ENCODE assay signal across 1 cellular context in the genomic region with DNA sequence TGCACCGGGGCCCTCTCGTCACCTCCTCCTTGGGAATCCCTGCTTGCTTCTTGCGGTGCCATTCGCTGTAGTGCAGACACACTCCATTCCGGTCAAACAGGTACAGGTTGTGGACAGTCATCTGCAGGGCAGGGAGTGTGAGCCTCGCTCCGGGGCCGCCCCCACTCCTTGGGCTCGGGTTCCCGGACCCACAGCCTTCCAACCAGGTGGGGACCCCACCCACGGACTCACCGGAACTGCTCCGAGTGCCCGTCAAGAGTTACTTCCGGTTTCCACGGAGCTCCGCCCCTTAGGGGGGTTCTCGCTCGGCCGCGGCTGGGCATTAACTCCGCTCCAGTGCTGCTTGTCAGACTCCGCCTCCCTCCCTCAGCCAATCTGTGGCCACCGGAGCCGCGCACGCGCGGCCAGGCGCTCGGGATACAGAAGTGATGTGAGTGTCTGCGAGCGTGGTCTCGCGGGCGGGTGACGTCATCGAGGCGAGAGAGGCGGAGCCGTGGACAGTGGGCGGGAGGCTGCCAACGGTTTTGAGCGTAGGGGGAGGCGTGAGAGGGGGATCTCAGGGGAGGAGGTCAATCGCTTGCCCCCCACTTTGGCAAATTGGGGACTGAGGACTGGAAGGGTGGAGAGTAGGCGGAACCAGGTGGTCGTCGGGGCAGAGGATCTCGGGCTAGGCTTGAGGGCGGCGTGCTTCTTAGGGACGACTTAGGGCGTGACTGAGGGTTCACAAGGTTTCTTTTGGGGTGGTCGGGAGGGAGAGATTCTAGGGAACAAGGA.
A peak's percentile ranks its signal among the peaks of the same experiment; 100 is the strongest.
TF ChIP-seq lines count a peak whose summit lies in the region.

A gene with protein sequence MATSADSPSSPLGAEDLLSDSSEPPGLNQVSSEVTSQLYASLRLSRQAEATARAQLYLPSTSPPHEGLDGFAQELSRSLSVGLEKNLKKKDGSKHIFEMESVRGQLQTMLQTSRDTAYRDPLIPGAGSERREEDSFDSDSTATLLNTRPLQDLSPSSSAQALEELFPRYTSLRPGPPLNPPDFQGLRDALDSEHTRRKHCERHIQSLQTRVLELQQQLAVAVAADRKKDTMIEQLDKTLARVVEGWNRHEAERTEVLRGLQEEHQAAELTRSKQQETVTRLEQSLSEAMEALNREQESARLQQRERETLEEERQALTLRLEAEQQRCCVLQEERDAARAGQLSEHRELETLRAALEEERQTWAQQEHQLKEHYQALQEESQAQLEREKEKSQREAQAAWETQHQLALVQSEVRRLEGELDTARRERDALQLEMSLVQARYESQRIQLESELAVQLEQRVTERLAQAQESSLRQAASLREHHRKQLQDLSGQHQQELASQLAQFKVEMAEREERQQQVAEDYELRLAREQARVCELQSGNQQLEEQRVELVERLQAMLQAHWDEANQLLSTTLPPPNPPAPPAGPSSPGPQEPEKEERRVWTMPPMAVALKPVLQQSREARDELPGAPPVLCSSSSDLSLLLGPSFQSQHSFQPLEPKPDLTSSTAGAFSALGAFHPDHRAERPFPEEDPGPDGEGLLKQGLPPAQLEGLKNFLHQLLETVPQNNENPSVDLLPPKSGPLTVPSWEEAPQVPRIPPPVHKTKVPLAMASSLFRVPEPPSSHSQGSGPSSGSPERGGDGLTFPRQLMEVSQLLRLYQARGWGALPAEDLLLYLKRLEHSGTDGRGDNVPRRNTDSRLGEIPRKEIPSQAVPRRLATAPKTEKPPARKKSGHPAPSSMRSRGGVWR (plus strand): TSS at position 498 of the 774 bp plus-strand sequence. CDS start 874 bp downstream, outside the sequence.
A gene with protein sequence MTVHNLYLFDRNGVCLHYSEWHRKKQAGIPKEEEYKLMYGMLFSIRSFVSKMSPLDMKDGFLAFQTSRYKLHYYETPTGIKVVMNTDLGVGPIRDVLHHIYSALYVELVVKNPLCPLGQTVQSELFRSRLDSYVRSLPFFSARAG (minus strand): TSS at position 238 of the 774 bp plus-strand sequence. CDS start 117 bp downstream, at position 121.

TF ChIP-seq in HEK293, 187 proteins besides CTCF, POLR2A, EP300 and RAD21 (continued from another document and continues in another):
- TF ChIP-seq ZNF140 (tag by site-specific recombination; IDR thresholded peaks at IDR 0.05) = peak; percentile 86; the same call in 1 of the 2 replicates
- TF ChIP-seq, protein P1, sequence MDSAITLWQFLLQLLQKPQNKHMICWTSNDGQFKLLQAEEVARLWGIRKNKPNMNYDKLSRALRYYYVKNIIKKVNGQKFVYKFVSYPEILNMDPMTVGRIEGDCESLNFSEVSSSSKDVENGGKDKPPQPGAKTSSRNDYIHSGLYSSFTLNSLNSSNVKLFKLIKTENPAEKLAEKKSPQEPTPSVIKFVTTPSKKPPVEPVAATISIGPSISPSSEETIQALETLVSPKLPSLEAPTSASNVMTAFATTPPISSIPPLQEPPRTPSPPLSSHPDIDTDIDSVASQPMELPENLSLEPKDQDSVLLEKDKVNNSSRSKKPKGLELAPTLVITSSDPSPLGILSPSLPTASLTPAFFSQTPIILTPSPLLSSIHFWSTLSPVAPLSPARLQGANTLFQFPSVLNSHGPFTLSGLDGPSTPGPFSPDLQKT (IDR thresholded peaks at IDR 0.05; ENCODE audit: borderline replicate concordance, low read depth, low read length) = peak; percentile 53; the same call in 1 of the 2 replicates
- TF ChIP-seq ZNF214 (tag by site-specific recombination; IDR thresholded peaks at IDR 0.05; ENCODE audit: borderline replicate concordance) = no peak
- TF ChIP-seq, protein P2, sequence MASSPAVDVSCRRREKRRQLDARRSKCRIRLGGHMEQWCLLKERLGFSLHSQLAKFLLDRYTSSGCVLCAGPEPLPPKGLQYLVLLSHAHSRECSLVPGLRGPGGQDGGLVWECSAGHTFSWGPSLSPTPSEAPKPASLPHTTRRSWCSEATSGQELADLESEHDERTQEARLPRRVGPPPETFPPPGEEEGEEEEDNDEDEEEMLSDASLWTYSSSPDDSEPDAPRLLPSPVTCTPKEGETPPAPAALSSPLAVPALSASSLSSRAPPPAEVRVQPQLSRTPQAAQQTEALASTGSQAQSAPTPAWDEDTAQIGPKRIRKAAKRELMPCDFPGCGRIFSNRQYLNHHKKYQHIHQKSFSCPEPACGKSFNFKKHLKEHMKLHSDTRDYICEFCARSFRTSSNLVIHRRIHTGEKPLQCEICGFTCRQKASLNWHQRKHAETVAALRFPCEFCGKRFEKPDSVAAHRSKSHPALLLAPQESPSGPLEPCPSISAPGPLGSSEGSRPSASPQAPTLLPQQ (tag by site-specific recombination; IDR thresholded peaks at IDR 0.05) = peak; percentile 72
- TF ChIP-seq ZNF155 (tag by site-specific recombination; IDR thresholded peaks at IDR 0.05) = no peak
- peak; percentile 56; the same call in 1 of the 2 replicates for TF ChIP-seq ZSCAN16 (tag by site-specific recombination; IDR thresholded peaks at IDR 0.05)
- TF ChIP-seq, protein P3, sequence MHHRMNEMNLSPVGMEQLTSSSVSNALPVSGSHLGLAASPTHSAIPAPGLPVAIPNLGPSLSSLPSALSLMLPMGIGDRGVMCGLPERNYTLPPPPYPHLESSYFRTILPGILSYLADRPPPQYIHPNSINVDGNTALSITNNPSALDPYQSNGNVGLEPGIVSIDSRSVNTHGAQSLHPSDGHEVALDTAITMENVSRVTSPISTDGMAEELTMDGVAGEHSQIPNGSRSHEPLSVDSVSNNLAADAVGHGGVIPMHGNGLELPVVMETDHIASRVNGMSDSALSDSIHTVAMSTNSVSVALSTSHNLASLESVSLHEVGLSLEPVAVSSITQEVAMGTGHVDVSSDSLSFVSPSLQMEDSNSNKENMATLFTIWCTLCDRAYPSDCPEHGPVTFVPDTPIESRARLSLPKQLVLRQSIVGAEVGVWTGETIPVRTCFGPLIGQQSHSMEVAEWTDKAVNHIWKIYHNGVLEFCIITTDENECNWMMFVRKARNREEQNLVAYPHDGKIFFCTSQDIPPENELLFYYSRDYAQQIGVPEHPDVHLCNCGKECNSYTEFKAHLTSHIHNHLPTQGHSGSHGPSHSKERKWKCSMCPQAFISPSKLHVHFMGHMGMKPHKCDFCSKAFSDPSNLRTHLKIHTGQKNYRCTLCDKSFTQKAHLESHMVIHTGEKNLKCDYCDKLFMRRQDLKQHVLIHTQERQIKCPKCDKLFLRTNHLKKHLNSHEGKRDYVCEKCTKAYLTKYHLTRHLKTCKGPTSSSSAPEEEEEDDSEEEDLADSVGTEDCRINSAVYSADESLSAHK (tag by site-specific recombination; IDR thresholded peaks at IDR 0.05) = peak; percentile 72
- no peak for TF ChIP-seq ZBTB1 (tag by site-specific recombination; IDR thresholded peaks at IDR 0.05)
- TF ChIP-seq ZBTB20 (tag by site-specific recombination; IDR thresholded peaks at IDR 0.05) = peak; percentile 81; the same call in 1 of the 2 replicates
- peak; percentile 79; the same call in 1 of the 2 replicates for TF ChIP-seq ZNF169 (tag by site-specific recombination; IDR thresholded peaks at IDR 0.05)
- TF ChIP-seq ZNF132 (tag by site-specific recombination; IDR thresholded peaks at IDR 0.05; ENCODE audit: borderline replicate concordance) = no peak
- peak; percentile 12; the same call in 1 of the 2 replicates for TF ChIP-seq ZNF561 (tag by site-specific recombination; IDR thresholded peaks at IDR 0.05; ENCODE audit: borderline replicate concordance)
- no peak for TF ChIP-seq ZSCAN30 (tag by site-specific recombination; IDR thresholded peaks at IDR 0.05)
- TF ChIP-seq, protein P4, sequence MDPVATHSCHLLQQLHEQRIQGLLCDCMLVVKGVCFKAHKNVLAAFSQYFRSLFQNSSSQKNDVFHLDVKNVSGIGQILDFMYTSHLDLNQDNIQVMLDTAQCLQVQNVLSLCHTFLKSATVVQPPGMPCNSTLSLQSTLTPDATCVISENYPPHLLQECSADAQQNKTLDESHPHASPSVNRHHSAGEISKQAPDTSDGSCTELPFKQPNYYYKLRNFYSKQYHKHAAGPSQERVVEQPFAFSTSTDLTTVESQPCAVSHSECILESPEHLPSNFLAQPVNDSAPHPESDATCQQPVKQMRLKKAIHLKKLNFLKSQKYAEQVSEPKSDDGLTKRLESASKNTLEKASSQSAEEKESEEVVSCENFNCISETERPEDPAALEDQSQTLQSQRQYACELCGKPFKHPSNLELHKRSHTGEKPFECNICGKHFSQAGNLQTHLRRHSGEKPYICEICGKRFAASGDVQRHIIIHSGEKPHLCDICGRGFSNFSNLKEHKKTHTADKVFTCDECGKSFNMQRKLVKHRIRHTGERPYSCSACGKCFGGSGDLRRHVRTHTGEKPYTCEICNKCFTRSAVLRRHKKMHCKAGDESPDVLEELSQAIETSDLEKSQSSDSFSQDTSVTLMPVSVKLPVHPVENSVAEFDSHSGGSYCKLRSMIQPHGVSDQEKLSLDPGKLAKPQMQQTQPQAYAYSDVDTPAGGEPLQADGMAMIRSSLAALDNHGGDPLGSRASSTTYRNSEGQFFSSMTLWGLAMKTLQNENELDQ (tag by site-specific recombination; IDR thresholded peaks at IDR 0.05; ENCODE audit: low read depth) = no peak
- TF ChIP-seq ZNF571 (tag by site-specific recombination; IDR thresholded peaks at IDR 0.05) = no peak
- no peak for TF ChIP-seq ZNF311 (tag by site-specific recombination; IDR thresholded peaks at IDR 0.05; ENCODE audit: borderline replicate concordance)
- TF ChIP-seq, protein P5, sequence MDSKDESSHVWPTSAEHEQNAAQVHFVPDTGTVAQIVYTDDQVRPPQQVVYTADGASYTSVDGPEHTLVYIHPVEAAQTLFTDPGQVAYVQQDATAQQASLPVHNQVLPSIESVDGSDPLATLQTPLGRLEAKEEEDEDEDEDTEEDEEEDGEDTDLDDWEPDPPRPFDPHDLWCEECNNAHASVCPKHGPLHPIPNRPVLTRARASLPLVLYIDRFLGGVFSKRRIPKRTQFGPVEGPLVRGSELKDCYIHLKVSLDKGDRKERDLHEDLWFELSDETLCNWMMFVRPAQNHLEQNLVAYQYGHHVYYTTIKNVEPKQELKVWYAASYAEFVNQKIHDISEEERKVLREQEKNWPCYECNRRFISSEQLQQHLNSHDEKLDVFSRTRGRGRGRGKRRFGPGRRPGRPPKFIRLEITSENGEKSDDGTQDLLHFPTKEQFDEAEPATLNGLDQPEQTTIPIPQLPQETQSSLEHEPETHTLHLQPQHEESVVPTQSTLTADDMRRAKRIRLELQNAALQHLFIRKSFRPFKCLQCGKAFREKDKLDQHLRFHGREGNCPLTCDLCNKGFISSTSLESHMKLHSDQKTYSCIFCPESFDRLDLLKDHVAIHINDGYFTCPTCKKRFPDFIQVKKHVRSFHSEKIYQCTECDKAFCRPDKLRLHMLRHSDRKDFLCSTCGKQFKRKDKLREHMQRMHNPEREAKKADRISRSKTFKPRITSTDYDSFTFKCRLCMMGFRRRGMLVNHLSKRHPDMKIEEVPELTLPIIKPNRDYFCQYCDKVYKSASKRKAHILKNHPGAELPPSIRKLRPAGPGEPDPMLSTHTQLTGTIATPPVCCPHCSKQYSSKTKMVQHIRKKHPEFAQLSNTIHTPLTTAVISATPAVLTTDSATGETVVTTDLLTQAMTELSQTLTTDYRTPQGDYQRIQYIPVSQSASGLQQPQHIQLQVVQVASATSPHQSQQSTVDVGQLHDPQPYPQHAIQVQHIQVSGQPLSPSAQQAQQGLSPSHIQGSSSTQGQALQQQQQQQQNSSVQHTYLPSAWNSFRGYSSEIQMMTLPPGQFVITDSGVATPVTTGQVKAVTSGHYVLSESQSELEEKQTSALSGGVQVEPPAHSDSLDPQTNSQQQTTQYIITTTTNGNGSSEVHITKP (tag by site-specific recombination; IDR thresholded peaks at IDR 0.05) = peak; percentile 96
- peak; percentile 99 for TF ChIP-seq EGR2 (tag by site-specific recombination; IDR thresholded peaks at IDR 0.05; ENCODE audit: low read depth)
- peak; percentile 76; the same call in 1 of the 2 replicates for TF ChIP-seq ZNF76 (tag by site-specific recombination; IDR thresholded peaks at IDR 0.05; ENCODE audit: borderline replicate concordance, low read depth)
- peak; percentile 93 for TF ChIP-seq KLF8 (tag by site-specific recombination; IDR thresholded peaks at IDR 0.05)
- TF ChIP-seq ZNF701 (tag by site-specific recombination; IDR thresholded peaks at IDR 0.05) = peak; percentile 57; the same call in 1 of the 2 replicates
- no peak for TF ChIP-seq ZNF514 (tag by site-specific recombination; IDR thresholded peaks at IDR 0.05)
- TF ChIP-seq KLF10 (tag by site-specific recombination; IDR thresholded peaks at IDR 0.05) = peak; percentile 55; the same call in 1 of the 2 replicates
- TF ChIP-seq ZNF2 (tag by site-specific recombination; IDR thresholded peaks at IDR 0.05) = peak; percentile 33
- TF ChIP-seq SALL2 (tag by site-specific recombination; IDR thresholded peaks at IDR 0.05; ENCODE audit: borderline replicate concordance) = no peak
- TF ChIP-seq, protein P6, sequence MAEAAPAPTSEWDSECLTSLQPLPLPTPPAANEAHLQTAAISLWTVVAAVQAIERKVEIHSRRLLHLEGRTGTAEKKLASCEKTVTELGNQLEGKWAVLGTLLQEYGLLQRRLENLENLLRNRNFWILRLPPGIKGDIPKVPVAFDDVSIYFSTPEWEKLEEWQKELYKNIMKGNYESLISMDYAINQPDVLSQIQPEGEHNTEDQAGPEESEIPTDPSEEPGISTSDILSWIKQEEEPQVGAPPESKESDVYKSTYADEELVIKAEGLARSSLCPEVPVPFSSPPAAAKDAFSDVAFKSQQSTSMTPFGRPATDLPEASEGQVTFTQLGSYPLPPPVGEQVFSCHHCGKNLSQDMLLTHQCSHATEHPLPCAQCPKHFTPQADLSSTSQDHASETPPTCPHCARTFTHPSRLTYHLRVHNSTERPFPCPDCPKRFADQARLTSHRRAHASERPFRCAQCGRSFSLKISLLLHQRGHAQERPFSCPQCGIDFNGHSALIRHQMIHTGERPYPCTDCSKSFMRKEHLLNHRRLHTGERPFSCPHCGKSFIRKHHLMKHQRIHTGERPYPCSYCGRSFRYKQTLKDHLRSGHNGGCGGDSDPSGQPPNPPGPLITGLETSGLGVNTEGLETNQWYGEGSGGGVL (tag by site-specific recombination; IDR thresholded peaks at IDR 0.05) = peak; percentile 100
- TF ChIP-seq ZNF266 (tag by site-specific recombination; IDR thresholded peaks at IDR 0.05; ENCODE audit: low read depth) = no peak
- TF ChIP-seq SP7 (tag by site-specific recombination; IDR thresholded peaks at IDR 0.05) = peak; percentile 96
- TF ChIP-seq, protein P7, sequence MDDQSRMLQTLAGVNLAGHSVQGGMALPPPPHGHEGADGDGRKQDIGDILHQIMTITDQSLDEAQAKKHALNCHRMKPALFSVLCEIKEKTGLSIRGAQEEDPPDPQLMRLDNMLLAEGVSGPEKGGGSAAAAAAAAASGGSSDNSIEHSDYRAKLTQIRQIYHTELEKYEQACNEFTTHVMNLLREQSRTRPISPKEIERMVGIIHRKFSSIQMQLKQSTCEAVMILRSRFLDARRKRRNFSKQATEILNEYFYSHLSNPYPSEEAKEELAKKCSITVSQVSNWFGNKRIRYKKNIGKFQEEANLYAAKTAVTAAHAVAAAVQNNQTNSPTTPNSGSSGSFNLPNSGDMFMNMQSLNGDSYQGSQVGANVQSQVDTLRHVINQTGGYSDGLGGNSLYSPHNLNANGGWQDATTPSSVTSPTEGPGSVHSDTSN (CRISPR knock-in tag; IDR thresholded peaks at IDR 0.05) = 0 out of 2 replicates have a peak, but pooled peaks have one; percentile 19
- TF ChIP-seq, protein P8, sequence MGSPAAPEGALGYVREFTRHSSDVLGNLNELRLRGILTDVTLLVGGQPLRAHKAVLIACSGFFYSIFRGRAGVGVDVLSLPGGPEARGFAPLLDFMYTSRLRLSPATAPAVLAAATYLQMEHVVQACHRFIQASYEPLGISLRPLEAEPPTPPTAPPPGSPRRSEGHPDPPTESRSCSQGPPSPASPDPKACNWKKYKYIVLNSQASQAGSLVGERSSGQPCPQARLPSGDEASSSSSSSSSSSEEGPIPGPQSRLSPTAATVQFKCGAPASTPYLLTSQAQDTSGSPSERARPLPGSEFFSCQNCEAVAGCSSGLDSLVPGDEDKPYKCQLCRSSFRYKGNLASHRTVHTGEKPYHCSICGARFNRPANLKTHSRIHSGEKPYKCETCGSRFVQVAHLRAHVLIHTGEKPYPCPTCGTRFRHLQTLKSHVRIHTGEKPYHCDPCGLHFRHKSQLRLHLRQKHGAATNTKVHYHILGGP (tag by site-specific recombination; IDR thresholded peaks at IDR 0.05) = no peak
- no peak; the same call in 1 of the 2 replicates for TF ChIP-seq ZNF10 (tag by site-specific recombination; IDR thresholded peaks at IDR 0.05)
